In genomic region chr6:6659600-6660327, GRCh38 we compare ENCODE assay signal across 9 cellular contexts.
DNase-seq lines count a peak whose midpoint lies in the region; ATAC-seq lines count a peak whose summit lies in the region.
"Had no signal": no experiment of that assay in that cellular context is flagged by ENCODE, and none has a peak within 500 bp of the region (broad histone marks: within the 10 kb centered on the region; RNA-seq: fewer than 3 reads in every experiment).

No MANE protein-coding gene starts in this region.

- peak overlapping the region; percentile 97 for H3K27ac Mint-ChIP-seq in activated naive CD8-positive, alpha-beta T cell treated with anti-CD3 and anti-CD28 coated beads for 36 hours

- ATAC-seq in Right ventricle myocardium inferior (peak; percentile 41), HG03565 (IDR thresholded peaks at IDR 0.05; ENCODE audit: unreplicated experiment) (peak; percentile 56)
- ATAC-seq: left colon had no signal

- H3K4me3 Mint-ChIP-seq in activated naive CD8-positive, alpha-beta T cell treated with anti-CD3 and anti-CD28 coated beads for 36 hours: no peak overlapping the region

- H3K9me3 Mint-ChIP-seq in activated naive CD8-positive, alpha-beta T cell treated with anti-CD3 and anti-CD28 coated beads for 36 hours: peaks cover 9% of the 10 kb centered on the region

- in situ Hi-C loops in G401 (cut with HindIII; ENCODE audit: low sequenced_read_pairs): no loop called here

- DNase-seq in Right ventricle myocardium inferior (ENCODE audit: missing footprints) (no peak), cardiac septum (ENCODE audit: low spot score) (no peak), NCI-H510A (lab: John Stamatoyannopoulos, UW) (no peak), G401 (ENCODE audit: low spot score) (no peak), NCI-H82 treated with DMSO at 0.1 percent for 48 hours (lab: John Stamatoyannopoulos, UW; ENCODE audit: unreplicated experiment) (no peak)
- no peak for DNase-seq in activated naive CD8-positive, alpha-beta T cell treated with anti-CD3 and anti-CD28 coated beads for 36 hours
- no peak for DNase-seq in activated CD4-positive, CD25-positive, alpha-beta regulatory T cell treated with anti-CD3 and anti-CD28 coated beads, Interleukin-2, amount 50 U/mL, for 72 hours
- DNase-seq: left colon had no signal

- H3K4me1 Mint-ChIP-seq in activated naive CD8-positive, alpha-beta T cell treated with anti-CD3 and anti-CD28 coated beads for 36 hours: peaks cover 69% of the 10 kb centered on the region

- no peaks in the 10 kb centered on the region for H3K27me3 Mint-ChIP-seq in activated naive CD8-positive, alpha-beta T cell treated with anti-CD3 and anti-CD28 coated beads for 36 hours

- intact Hi-C loops in Right ventricle myocardium inferior (cut with DNase I) (loop anchor here (5.0 kb wide), 1 partner anchor 102 kb away; no protein-coding TSS in a partner anchor), cardiac septum (cut with DNase I) (no loop called here)

- peaks cover 26% of the 10 kb centered on the region for H3K36me3 Mint-ChIP-seq in activated naive CD8-positive, alpha-beta T cell treated with anti-CD3 and anti-CD28 coated beads for 36 hours
